Comparison of ENCODE assay signal across 8 cellular contexts in the genomic region with DNA sequence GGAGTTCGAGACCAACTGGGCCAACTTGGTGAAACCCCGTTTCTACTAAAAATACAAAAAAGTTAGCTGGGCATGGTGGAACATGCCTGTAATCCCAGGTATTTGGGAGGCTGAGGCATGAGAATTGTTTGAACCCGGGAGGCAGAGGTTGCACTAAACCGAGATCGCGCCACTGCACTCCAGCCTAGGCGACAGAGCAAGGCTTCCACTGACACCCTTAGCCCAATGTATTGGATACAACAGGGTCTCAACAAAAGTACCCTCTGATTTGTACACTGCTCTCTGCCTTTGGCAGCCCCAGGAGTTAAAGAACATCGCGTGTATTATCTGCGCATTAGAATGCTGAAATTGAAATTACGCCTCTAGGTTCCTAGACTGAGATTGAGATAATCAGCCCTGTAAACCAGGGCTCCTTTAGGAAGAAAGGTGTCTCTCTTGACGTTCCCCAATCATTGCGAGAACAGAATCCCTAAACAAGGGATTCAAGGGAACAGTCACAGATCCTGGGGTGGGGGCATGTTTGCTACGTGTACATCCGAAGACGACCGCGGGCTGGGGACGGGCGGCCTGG. TPM values are rescaled to one million over a fixed set of nuclear protein-coding genes. Genes with fewer than 3 reads are reported as not detected.
DNase-seq lines count a peak whose midpoint lies in the region; ATAC-seq and TF ChIP-seq lines count a peak whose summit lies in the region.

No MANE protein-coding gene starts in this region.

- 35 to 37% methylated on average over 20 of the region's 20 CpGs for WGBS in ectodermal cell, 2 experiments

- no peak for DNase-seq in activated T-cell treated with anti-CD3 and anti-CD28 coated beads, Interleukin-2, amount 50 U/mL, for 4 hours
- no peak for DNase-seq in activated T-cell treated with anti-CD3 and anti-CD28 coated beads, Interleukin-2, amount 50 U/mL, for 1 hour
- DNase-seq in NB4 (ENCODE audit: low read depth) (no peak), erythroblast (lab: John Stamatoyannopoulos, UW) (no peak), SKM-1 treated with dmso at 0.1 percent for 144 hours (lab: John Stamatoyannopoulos, UW; ENCODE audit: unreplicated experiment) (no peak)

- TF ChIP-seq POLR2A in NB4 (IDR thresholded peaks at IDR 0.05; ENCODE audit: extremely low read depth, insufficient read length) (peak; percentile 35), erythroblast (IDR thresholded peaks at IDR 0.05; ENCODE audit: low read length) (no peak)

- H3K36me3 ChIP-seq in ectodermal cell (ENCODE audit: control insufficient read depth, insufficient read depth, low read length) (no peaks in the 10 kb centered on the region), neural cell (ENCODE audit: insufficient read depth, low read length) (no peaks in the 10 kb centered on the region)

- H3K27me3 Mint-ChIP-seq in activated T-cell treated with anti-CD3 and anti-CD28 coated beads, Interleukin-2, amount 50 U/mL, for 4 hours (ENCODE audit: low read depth) = no peaks in the 10 kb centered on the region

- peak overlapping the region; percentile 76 for H3K4me2 ChIP-seq in neural cell (ENCODE audit: low read length)

- peaks cover 3% of the 10 kb centered on the region for H3F3A ChIP-seq in neural cell (ENCODE audit: insufficient read depth, low read length, poor library complexity, severe bottlenecking)

- peaks cover 32% of the 10 kb centered on the region for H3K79me2 ChIP-seq in neural cell (replicated peaks; ENCODE audit: insufficient read depth, low read length)

- H3K4me1 ChIP-seq in ectodermal cell (ENCODE audit: control insufficient read depth, insufficient read depth, low read length) = no peaks in the 10 kb centered on the region

- H3K9me3 Mint-ChIP-seq in activated T-cell treated with anti-CD3 and anti-CD28 coated beads, Interleukin-2, amount 50 U/mL, for 4 hours = no peaks in the 10 kb centered on the region

- TF ChIP-seq EP300 in neural cell (conservative IDR thresholded peaks at IDR 0.05; ENCODE audit: poor library complexity, severe bottlenecking) = no peak

- peak overlapping the region; percentile 81 for H3K9ac ChIP-seq in neural cell (ENCODE audit: low read length)

- H3K4me1 Mint-ChIP-seq in activated T-cell treated with anti-CD3 and anti-CD28 coated beads, Interleukin-2, amount 50 U/mL, for 4 hours (ENCODE audit: low read depth) = peaks cover 37% of the 10 kb centered on the region

- peak overlapping the region; percentile 88 for H3K4me3 Mint-ChIP-seq in activated T-cell treated with anti-CD3 and anti-CD28 coated beads, Interleukin-2, amount 50 U/mL, for 4 hours

- no peaks in the 10 kb centered on the region for H3K9me3 ChIP-seq in ectodermal cell (ENCODE audit: control insufficient read depth, low read length)
- H3K9me3 ChIP-seq in neural cell (ENCODE audit: low read length) = no peaks in the 10 kb centered on the region

- H3K36me3 Mint-ChIP-seq in activated T-cell treated with anti-CD3 and anti-CD28 coated beads, Interleukin-2, amount 50 U/mL, for 4 hours (ENCODE audit: insufficient read depth) = peaks cover 6% of the 10 kb centered on the region

- H3K4me3 ChIP-seq in NB4 (ENCODE audit: low read depth, low read length) (peak overlapping the region; percentile 65), ectodermal cell (ENCODE audit: insufficient read depth, low read depth, low read length) (peak overlapping the region; percentile 80), neural cell (ENCODE audit: low read length) (peak overlapping the region; percentile 90)

- H3K9me2 ChIP-seq in neural cell (ENCODE audit: insufficient read depth, low read length) = no peaks in the 10 kb centered on the region

- H3K27me3 ChIP-seq in ectodermal cell (ENCODE audit: control insufficient read depth, insufficient read depth, low read length, poor library complexity, severe bottlenecking) (no peaks in the 10 kb centered on the region), neural cell (ENCODE audit: insufficient read depth, low read depth, low read length) (no peaks in the 10 kb centered on the region)

- H4K20me1 ChIP-seq in neural cell (ENCODE audit: insufficient read depth) = no peaks in the 10 kb centered on the region

- H2AFZ ChIP-seq in neural cell (ENCODE audit: low read depth, low read length) = peak overlapping the region; percentile 98

- TF ChIP-seq CTCF in NB4 (IDR thresholded peaks at IDR 0.05; ENCODE audit: low read depth, low read length) = no peak
- no peak for TF ChIP-seq CTCF in neural cell (IDR thresholded peaks at IDR 0.05; ENCODE audit: poor library complexity, severe bottlenecking)

- peak overlapping the region; percentile 94 for H3K27ac ChIP-seq in ectodermal cell (ENCODE audit: insufficient read depth, low read depth, low read length, poor library complexity, severe bottlenecking)
- peak overlapping the region; percentile 73 for H3K27ac ChIP-seq in neural cell (ENCODE audit: low read length)

- ATAC-seq in activated T-cell treated with anti-CD3 and anti-CD28 coated beads, Interleukin-2, amount 50 U/mL, for 4 hours = peak in 1 of 2 donors; percentile 0
- ATAC-seq in GM21367 (IDR thresholded peaks at IDR 0.05; ENCODE audit: unreplicated experiment) = no peak

- no peak for TF ChIP-seq RAD21 in neural cell (conservative IDR thresholded peaks at IDR 0.05)

TF ChIP-seq in neural cell, 6 proteins besides CTCF, POLR2A, EP300 and RAD21:
- TF ChIP-seq EZH2 (IDR thresholded peaks at IDR 0.05; ENCODE audit: borderline replicate concordance, insufficient read depth, low read length, poor library complexity, severe bottlenecking) = no peak
- TF ChIP-seq SMC3 (conservative IDR thresholded peaks at IDR 0.05; ENCODE audit: poor library complexity) = peak; percentile 9

RNA-seq across cellular contexts. Expression of a gene that starts 21.9 kb away (rescaled TPM):
- 100 to 1,000 TPM; 240 to 279 (median 251) TPM for total RNA-seq in activated T-cell treated with anti-CD3 and anti-CD28 coated beads, Interleukin-2, amount 50 U/mL, for 4 hours
- 368 TPM for polyA plus RNA-seq in ectodermal cell (2013, experiment 1 of 4)
- 402 TPM for polyA plus RNA-seq in ectodermal cell (2013, experiment 2 of 4)
- polyA plus RNA-seq in ectodermal cell (2013, experiment 3 of 4) = 347 TPM
- 370 TPM for polyA plus RNA-seq in ectodermal cell (2013, experiment 4 of 4)
- polyA plus RNA-seq in neural cell = 74.7 and 83.4 TPM in 2 replicates
- polyA minus RNA-seq in neural cell = 205 and 217 TPM in 2 replicates
